ENCODE assay signal across 22 cellular contexts in genomic region chr1:116316373-116316772, GRCh38.
"Had no signal": no experiment of that assay in that cellular context is flagged by ENCODE, and none has a peak within 500 bp of the region (broad histone marks: within the 10 kb centered on the region; RNA-seq: fewer than 3 reads in every experiment).

No MANE protein-coding gene starts in this region.

- H3K9me3 ChIP-seq: left lung, lower lobe of right lung, right atrium auricular region, suprapubic skin, tibial artery, upper lobe of right lung had no signal

- H3K27ac ChIP-seq: coronary artery, left lung, lower lobe of right lung, right atrium auricular region, suprapubic skin, tibial artery, upper lobe of right lung had no signal

- ATAC-seq: left lung, lower lobe of right lung, upper lobe of right lung had no signal

- H3K4me3 Mint-ChIP-seq: memory B cell, naive B cell, nephron had no signal

- H3K4me1 ChIP-seq: right atrium auricular region, upper lobe of right lung had no signal

- H3K27ac Mint-ChIP-seq: memory B cell, naive B cell, nephron had no signal

- H3K4me2 ChIP-seq: smooth muscle cell had no signal

- H3K4me3 ChIP-seq: coronary artery, dorsolateral prefrontal cortex, left lung, lower lobe of right lung, right atrium auricular region, smooth muscle cell, suprapubic skin, tibial artery, upper lobe of right lung had no signal

- H3K27me3 ChIP-seq: dorsolateral prefrontal cortex, left lung, right atrium auricular region, suprapubic skin, tibial artery, upper lobe of right lung had no signal

- H3K9me3 Mint-ChIP-seq: memory B cell, naive B cell, nephron had no signal

- H3K4me1 Mint-ChIP-seq: memory B cell, naive B cell had no signal

- DNase-seq: central memory CD4-positive, alpha-beta T cell; dorsolateral prefrontal cortex; effector CD8-positive, alpha-beta T cell; foreskin melanocyte; head of caudate nucleus; hippocampal formation; kidney glomerular epithelial cell; left lung; lower lobe of right lung; midbrain; naive B cell; posterior cingulate gyrus; stimulated activated CD4-positive, alpha-beta T cell treated with anti-CD3 and anti-CD28 coated beads, Interleukin-2, amount 100 ng/mL, for 48 hours; stimulated activated naive CD4-positive, alpha-beta T cell treated with Interleukin-2 at 50 U/mL for 16 hours; tibial artery; upper lobe of right lung had no signal

- H3K36me3 Mint-ChIP-seq: memory B cell, naive B cell had no signal

- H3K36me3 ChIP-seq: left lung, lower lobe of right lung, right atrium auricular region, suprapubic skin, tibial artery, upper lobe of right lung had no signal
